15 cellular contexts compared by ENCODE assay signal in genomic region chr11:70060611-70061293, GRCh38. TPM values are rescaled to one million over a fixed set of nuclear protein-coding genes. Genes with fewer than 3 reads are reported as not detected.
DNase-seq lines count a peak whose midpoint lies in the region; ATAC-seq, FAIRE-seq and TF ChIP-seq lines count a peak whose summit lies in the region.
"Had no signal": no experiment of that assay in that cellular context is flagged by ENCODE, and none has a peak within 500 bp of the region (broad histone marks: within the 10 kb centered on the region; RNA-seq: fewer than 3 reads in every experiment).

No MANE protein-coding gene starts in this region.

- CTCF ChIA-PET in activated CD8-positive, alpha-beta memory T cell treated with anti-CD3 and anti-CD28 coated beads, Interleukin-2, amount 10 ng/mL, durations not matched to agents 7 days and 5 days (lab: Charles Lee): no interaction called here

- WGBS in esophagus muscularis mucosa: 88% methylated on average over 10 of the region's 10 CpGs

- H3K27ac Mint-ChIP-seq in activated CD8-positive, alpha-beta memory T cell treated with anti-CD3 and anti-CD28 coated beads, Interleukin-2, amount 10 ng/mL, durations not matched to agents 7 days and 5 days: no peak overlapping the region
- H3K27ac Mint-ChIP-seq in osteocyte (ENCODE audit: unreplicated experiment): no peak overlapping the region
- H3K27ac Mint-ChIP-seq: CD8-positive, alpha-beta memory T cell had no signal

- H3K36me3 Mint-ChIP-seq in activated CD8-positive, alpha-beta memory T cell treated with anti-CD3 and anti-CD28 coated beads, Interleukin-2, amount 10 ng/mL, durations not matched to agents 7 days and 5 days: no peaks in the 10 kb centered on the region
- H3K36me3 Mint-ChIP-seq in osteocyte (ENCODE audit: unreplicated experiment): no peaks in the 10 kb centered on the region
- H3K36me3 Mint-ChIP-seq: CD8-positive, alpha-beta memory T cell had no signal

- TF ChIP-seq CTCF in bronchial epithelial cell (IDR thresholded peaks at IDR 0.05; ENCODE audit: insufficient read depth, low read length, severe bottlenecking) (no peak), esophagus muscularis mucosa (IDR thresholded peaks at IDR 0.05) (no peak), osteocyte (IDR thresholded peaks at IDR 0.05) (no peak)

- no peak for TF ChIP-seq POLR2A in esophagus muscularis mucosa (IDR thresholded peaks at IDR 0.05; ENCODE audit: low read depth)

- no peaks in the 10 kb centered on the region for H3K4me1 Mint-ChIP-seq in activated CD8-positive, alpha-beta memory T cell treated with anti-CD3 and anti-CD28 coated beads, Interleukin-2, amount 10 ng/mL, durations not matched to agents 7 days and 5 days
- H3K4me1 Mint-ChIP-seq in osteocyte (ENCODE audit: unreplicated experiment): no peaks in the 10 kb centered on the region
- H3K4me1 Mint-ChIP-seq: CD8-positive, alpha-beta memory T cell had no signal

- H3K9me3 Mint-ChIP-seq in activated CD8-positive, alpha-beta memory T cell treated with anti-CD3 and anti-CD28 coated beads, Interleukin-2, amount 10 ng/mL, durations not matched to agents 7 days and 5 days (ENCODE audit: low read depth): no peaks in the 10 kb centered on the region
- peaks cover 4% of the 10 kb centered on the region for H3K9me3 Mint-ChIP-seq in osteocyte (ENCODE audit: unreplicated experiment)

- H3K27ac ChIP-seq in esophagus muscularis mucosa (replicated peaks in 1 of 4): no peak overlapping the region
- H3K27ac ChIP-seq in effector memory CD4-positive, alpha-beta T cell (ENCODE audit: insufficient read depth, low read length, poor library complexity, severe bottlenecking): no peak overlapping the region
- H3K27ac ChIP-seq: BLaER1 had no signal

- peaks cover 0 to 2% (median under 1%) of the 10 kb centered on the region in 4 donors for H3K9me3 ChIP-seq in esophagus muscularis mucosa
- H3K9me3 ChIP-seq in effector memory CD4-positive, alpha-beta T cell (ENCODE audit: control insufficient read depth, low read length): no peaks in the 10 kb centered on the region

- H3K4me1 ChIP-seq in esophagus muscularis mucosa: no peaks in the 10 kb centered on the region
- H3K4me1 ChIP-seq in effector memory CD4-positive, alpha-beta T cell (ENCODE audit: control insufficient read depth, insufficient read depth, low read length, poor library complexity, severe bottlenecking): no peaks in the 10 kb centered on the region
- H3K4me1 ChIP-seq: BLaER1 had no signal

- H3K36me3 ChIP-seq in bronchial epithelial cell (ENCODE audit: control insufficient read depth, insufficient read depth, low read length) (no peaks in the 10 kb centered on the region), esophagus muscularis mucosa (no peaks in the 10 kb centered on the region)
- no peaks in the 10 kb centered on the region for H3K36me3 ChIP-seq in effector memory CD4-positive, alpha-beta T cell (ENCODE audit: control insufficient read depth, insufficient read depth, low read length)
- H3K36me3 ChIP-seq: BLaER1 had no signal

- TF ChIP-seq EP300 in esophagus muscularis mucosa (IDR thresholded peaks at IDR 0.05): no peak

- no peak overlapping the region for H3K4me3 Mint-ChIP-seq in activated CD8-positive, alpha-beta memory T cell treated with anti-CD3 and anti-CD28 coated beads, Interleukin-2, amount 10 ng/mL, durations not matched to agents 7 days and 5 days
- no peak overlapping the region for H3K4me3 Mint-ChIP-seq in osteocyte (ENCODE audit: unreplicated experiment)
- H3K4me3 Mint-ChIP-seq: CD8-positive, alpha-beta memory T cell had no signal

- ATAC-seq in activated CD8-positive, alpha-beta memory T cell treated with anti-CD3 and anti-CD28 coated beads, Interleukin-2, amount 10 ng/mL, durations not matched to agents 7 days and 5 days: no peak
- ATAC-seq: HCT116 had no signal

- H3K27me3 ChIP-seq in bronchial epithelial cell (ENCODE audit: control insufficient read depth, insufficient read depth, low read length) (no peaks in the 10 kb centered on the region), esophagus muscularis mucosa (peaks cover 0 to 19% (median 0%) of the 10 kb centered on the region in 4 donors)
- no peaks in the 10 kb centered on the region for H3K27me3 ChIP-seq in effector memory CD4-positive, alpha-beta T cell (replicated peaks; ENCODE audit: control insufficient read depth, insufficient read depth, low read length, poor library complexity, severe bottlenecking)
- H3K27me3 ChIP-seq: BLaER1 had no signal

- peaks cover 12% of the 10 kb centered on the region for H3K27me3 Mint-ChIP-seq in activated CD8-positive, alpha-beta memory T cell treated with anti-CD3 and anti-CD28 coated beads, Interleukin-2, amount 10 ng/mL, durations not matched to agents 7 days and 5 days
- peaks cover 54% of the 10 kb centered on the region for H3K27me3 Mint-ChIP-seq in osteocyte (ENCODE audit: unreplicated experiment)

- H3K4me3 ChIP-seq in bronchial epithelial cell (ENCODE audit: low read depth, low read length) (no peak overlapping the region), esophagus muscularis mucosa (no peak overlapping the region)
- H3K4me3 ChIP-seq in effector memory CD4-positive, alpha-beta T cell (ENCODE audit: insufficient read depth, low read depth, low read length, poor library complexity, severe bottlenecking): no peak overlapping the region
- H3K4me3 ChIP-seq: BLaER1 had no signal

- intact Hi-C loops in esophagus muscularis mucosa (cut with DNase I): no loop called here

- peak; percentile 13 for FAIRE-seq in bronchial epithelial cell (lab: Jason Lieb, UNC)
- FAIRE-seq: GM19239 had no signal

- peak; percentile 5 for DNase-seq in activated CD8-positive, alpha-beta memory T cell treated with anti-CD3 and anti-CD28 coated beads, Interleukin-2, amount 10 ng/mL, durations not matched to agents 7 days and 5 days
- no peak for DNase-seq in activated CD8-positive, alpha-beta memory T cell treated with anti-CD3 and anti-CD28 coated beads, Interleukin-2, amount 50 U/mL, for 48 hours
- DNase-seq in bronchial epithelial cell (ENCODE audit: low read depth) (no peak), esophagus muscularis mucosa (ENCODE audit: extremely low spot score) (peak; percentile 77), osteocyte (ENCODE audit: extremely low spot score, unreplicated experiment) (peak; percentile 67)
- no peak for DNase-seq in activated CD4-positive, CD25-positive, alpha-beta regulatory T cell treated with anti-CD3 and anti-CD28 coated beads, Interleukin-2, amount 50 U/mL, for 72 hours
- no peak for DNase-seq in activated CD4-positive, alpha-beta T cell treated with anti-CD3 and anti-CD28 coated beads for 48 hours
- no peak for DNase-seq in effector memory CD4-positive, alpha-beta T cell
- DNase-seq: 8988T; AML-193; CD8-positive, alpha-beta memory T cell; GF-D8 had no signal

RNA-seq across cellular contexts. Expression of gene ANO1, which starts 17.4 kb away (rescaled TPM):
- not detected for total RNA-seq in activated CD8-positive, alpha-beta memory T cell treated with anti-CD3 and anti-CD28 coated beads, Interleukin-2, amount 10 ng/mL, durations not matched to agents 7 days and 5 days
- total RNA-seq in bronchial epithelial cell (1.3 and 1.4 TPM in 2 replicates), esophagus muscularis mucosa (100 to 1,000 TPM in 1 of 4 donors, 10 to 100 TPM in 3; 25.3 to 107 (median 48.8) TPM), osteocyte (not detected in 2 replicates)
- total RNA-seq: CD8-positive, alpha-beta memory T cell had no signal

Comparison
In these comparisons a context has a peak if more than half of its experiments do, and no peak if none do; other contexts are left out.
1. DNase-seq: peak in activated CD8-positive, alpha-beta memory T cell treated with anti-CD3 and anti-CD28 coated beads, Interleukin-2, amount 10 ng/mL, durations not matched to agents 7 days and 5 days (single experiment), esophagus muscularis mucosa (single experiment) and osteocyte (single experiment); none in activated CD8-positive, alpha-beta memory T cell treated with anti-CD3 and anti-CD28 coated beads, Interleukin-2, amount 50 U/mL, for 48 hours (single experiment), bronchial epithelial cell (single experiment), activated CD4-positive, CD25-positive, alpha-beta regulatory T cell treated with anti-CD3 and anti-CD28 coated beads, Interleukin-2, amount 50 U/mL, for 72 hours (single experiment), activated CD4-positive, alpha-beta T cell treated with anti-CD3 and anti-CD28 coated beads for 48 hours (single experiment) and effector memory CD4-positive, alpha-beta T cell (0 of 3).
2. RNA of gene ANO1, which starts 17.4 kb away (total RNA-seq): 25.3 to 107 TPM in esophagus muscularis mucosa; 1.3 to 1.4 TPM in bronchial epithelial cell, not detected in osteocyte and not detected in activated CD8-positive, alpha-beta memory T cell treated with anti-CD3 and anti-CD28 coated beads, Interleukin-2, amount 10 ng/mL, durations not matched to agents 7 days and 5 days; every median in the first group is over 10 times any median in the second.